In the genomic region with DNA sequence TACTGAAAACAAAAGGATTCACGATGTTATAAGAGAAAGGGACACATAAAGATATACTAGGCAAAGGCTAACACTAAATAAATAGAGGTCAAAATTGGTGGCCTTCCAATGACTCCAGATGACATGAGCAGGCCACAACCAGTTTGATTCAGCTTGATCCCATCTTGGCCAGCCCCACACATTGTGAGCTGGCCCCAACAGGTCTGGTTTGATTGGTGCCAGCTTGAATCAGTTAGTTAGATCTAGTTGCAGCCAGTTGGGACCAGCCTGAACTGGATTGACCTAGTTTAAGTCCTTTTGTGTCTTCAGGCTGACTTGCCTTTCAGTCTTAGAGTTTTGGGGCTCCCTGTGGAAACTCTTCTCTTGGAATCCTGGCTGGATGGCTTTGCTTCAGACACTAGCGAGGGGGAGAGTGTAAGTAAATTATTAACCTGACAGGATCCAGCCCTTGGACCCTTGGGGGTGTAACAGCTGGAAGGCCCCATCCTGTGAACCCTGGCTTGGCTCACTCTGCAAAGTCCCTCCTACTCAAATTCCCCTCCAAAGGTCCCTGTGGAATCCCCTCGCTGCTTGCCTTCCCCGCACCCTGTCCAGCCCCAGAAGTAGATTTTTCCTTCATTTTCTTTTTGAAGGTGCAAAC, we compare ENCODE assay signal across 2 cellular contexts.
A peak's percentile ranks its signal among the peaks of the same experiment; 100 is the strongest.
TF ChIP-seq lines count a peak whose summit lies in the region.

No MANE protein-coding gene starts in this region.

TF ChIP-seq in K562, 482 proteins besides CTCF, POLR2A, EP300 and RAD21:
- no peak for TF ChIP-seq E2F3 (CRISPR knock-in tag; IDR thresholded peaks at IDR 0.05)
- TF ChIP-seq MLLT1 (IDR thresholded peaks at IDR 0.05): no peak
- no peak for TF ChIP-seq GATAD2A (IDR thresholded peaks at IDR 0.05)
- no peak for TF ChIP-seq NR4A1 (CRISPR knock-in tag; IDR thresholded peaks at IDR 0.05)
- no peak for TF ChIP-seq NR4A1 (tag; IDR thresholded peaks at IDR 0.05)
- no peak for TF ChIP-seq ZNF586 (CRISPR knock-in tag; conservative IDR thresholded peaks at IDR 0.05)
- TF ChIP-seq NR2F6 (CRISPR knock-in tag; IDR thresholded peaks at IDR 0.05): no peak
- no peak for TF ChIP-seq PHF21A (IDR thresholded peaks at IDR 0.05; ENCODE audit: borderline replicate concordance, low read depth)
- TF ChIP-seq POLR2H (tag; IDR thresholded peaks at IDR 0.05; ENCODE audit: low read depth): no peak
- TF ChIP-seq KLF16 (IDR thresholded peaks at IDR 0.05): peak; percentile 90
- no peak for TF ChIP-seq XRCC4 (IDR thresholded peaks at IDR 0.05; ENCODE audit: extremely low read depth, insufficient read depth, insufficient read length)
- peak; percentile 66 to 78; a peak in 3 of 4 replicates for TF ChIP-seq TRIM24 (IDR thresholded peaks at IDR 0.05)

TF ChIP-seq in HepG2, 621 proteins besides CTCF, POLR2A, EP300 and RAD21 (continues in another document):
- TF ChIP-seq PRDM10 (CRISPR knock-in tag; IDR thresholded peaks at IDR 0.05; ENCODE audit: low read depth): peak; percentile 37; the same call in 1 of the 2 replicates
- TF ChIP-seq, protein P1, sequence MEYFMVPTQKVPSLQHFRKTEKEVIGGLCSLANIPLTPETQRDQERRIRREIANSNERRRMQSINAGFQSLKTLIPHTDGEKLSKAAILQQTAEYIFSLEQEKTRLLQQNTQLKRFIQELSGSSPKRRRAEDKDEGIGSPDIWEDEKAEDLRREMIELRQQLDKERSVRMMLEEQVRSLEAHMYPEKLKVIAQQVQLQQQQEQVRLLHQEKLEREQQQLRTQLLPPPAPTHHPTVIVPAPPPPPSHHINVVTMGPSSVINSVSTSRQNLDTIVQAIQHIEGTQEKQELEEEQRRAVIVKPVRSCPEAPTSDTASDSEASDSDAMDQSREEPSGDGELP (IDR thresholded peaks at IDR 0.05; ENCODE audit: borderline replicate concordance, low read depth): peak; percentile 93
- peak; percentile 67; the same call in 1 of the 2 replicates for TF ChIP-seq HNF4G (IDR thresholded peaks at IDR 0.05; ENCODE audit: borderline replicate concordance, low read depth, low read length)
- no peak for TF ChIP-seq HNF4G (CRISPR knock-in tag; IDR thresholded peaks at IDR 0.05; ENCODE audit: borderline replicate concordance, low read depth)
- 0 out of 2 replicates have a peak, but pooled peaks have one; percentile 38 for TF ChIP-seq PAX8 (CRISPR knock-in tag; IDR thresholded peaks at IDR 0.05; ENCODE audit: borderline replicate concordance)
- TF ChIP-seq FIP1L1 (IDR thresholded peaks at IDR 0.05; ENCODE audit: borderline replicate concordance, insufficient read depth, low read depth, low read length): no peak
- TF ChIP-seq HNF1A (IDR thresholded peaks at IDR 0.05; ENCODE audit: low read depth): peak; percentile 93
- peak; percentile 94 for TF ChIP-seq HNF1A (CRISPR knock-in tag; IDR thresholded peaks at IDR 0.05; ENCODE audit: borderline replicate concordance)
- TF ChIP-seq ZNF780A (CRISPR knock-in tag; IDR thresholded peaks at IDR 0.05): no peak
- TF ChIP-seq HNF4A (CRISPR knock-in tag; IDR thresholded peaks at IDR 0.05): peak; percentile 71
- peak; percentile 41; the same call in 1 of the 2 replicates for TF ChIP-seq HDAC1 (CRISPR knock-in tag; IDR thresholded peaks at IDR 0.05)
- TF ChIP-seq ZNF280B (CRISPR knock-in tag; IDR thresholded peaks at IDR 0.05; ENCODE audit: borderline replicate concordance): no peak
- no peak for TF ChIP-seq NKX3-1 (CRISPR knock-in tag; IDR thresholded peaks at IDR 0.05)
- TF ChIP-seq, protein P2, sequence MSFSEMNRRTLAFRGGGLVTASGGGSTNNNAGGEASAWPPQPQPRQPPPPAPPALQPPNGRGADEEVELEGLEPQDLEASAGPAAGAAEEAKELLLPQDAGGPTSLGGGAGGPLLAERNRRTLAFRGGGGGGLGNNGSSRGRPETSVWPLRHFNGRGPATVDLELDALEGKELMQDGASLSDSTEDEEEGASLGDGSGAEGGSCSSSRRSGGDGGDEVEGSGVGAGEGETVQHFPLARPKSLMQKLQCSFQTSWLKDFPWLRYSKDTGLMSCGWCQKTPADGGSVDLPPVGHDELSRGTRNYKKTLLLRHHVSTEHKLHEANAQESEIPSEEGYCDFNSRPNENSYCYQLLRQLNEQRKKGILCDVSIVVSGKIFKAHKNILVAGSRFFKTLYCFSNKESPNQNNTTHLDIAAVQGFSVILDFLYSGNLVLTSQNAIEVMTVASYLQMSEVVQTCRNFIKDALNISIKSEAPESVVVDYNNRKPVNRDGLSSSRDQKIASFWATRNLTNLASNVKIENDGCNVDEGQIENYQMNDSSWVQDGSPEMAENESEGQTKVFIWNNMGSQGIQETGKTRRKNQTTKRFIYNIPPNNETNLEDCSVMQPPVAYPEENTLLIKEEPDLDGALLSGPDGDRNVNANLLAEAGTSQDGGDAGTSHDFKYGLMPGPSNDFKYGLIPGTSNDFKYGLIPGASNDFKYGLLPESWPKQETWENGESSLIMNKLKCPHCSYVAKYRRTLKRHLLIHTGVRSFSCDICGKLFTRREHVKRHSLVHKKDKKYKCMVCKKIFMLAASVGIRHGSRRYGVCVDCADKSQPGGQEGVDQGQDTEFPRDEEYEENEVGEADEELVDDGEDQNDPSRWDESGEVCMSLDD (CRISPR knock-in tag; IDR thresholded peaks at IDR 0.05; ENCODE audit: borderline replicate concordance): peak; percentile 58; the same call in 1 of the 2 replicates
- TF ChIP-seq, protein P3, sequence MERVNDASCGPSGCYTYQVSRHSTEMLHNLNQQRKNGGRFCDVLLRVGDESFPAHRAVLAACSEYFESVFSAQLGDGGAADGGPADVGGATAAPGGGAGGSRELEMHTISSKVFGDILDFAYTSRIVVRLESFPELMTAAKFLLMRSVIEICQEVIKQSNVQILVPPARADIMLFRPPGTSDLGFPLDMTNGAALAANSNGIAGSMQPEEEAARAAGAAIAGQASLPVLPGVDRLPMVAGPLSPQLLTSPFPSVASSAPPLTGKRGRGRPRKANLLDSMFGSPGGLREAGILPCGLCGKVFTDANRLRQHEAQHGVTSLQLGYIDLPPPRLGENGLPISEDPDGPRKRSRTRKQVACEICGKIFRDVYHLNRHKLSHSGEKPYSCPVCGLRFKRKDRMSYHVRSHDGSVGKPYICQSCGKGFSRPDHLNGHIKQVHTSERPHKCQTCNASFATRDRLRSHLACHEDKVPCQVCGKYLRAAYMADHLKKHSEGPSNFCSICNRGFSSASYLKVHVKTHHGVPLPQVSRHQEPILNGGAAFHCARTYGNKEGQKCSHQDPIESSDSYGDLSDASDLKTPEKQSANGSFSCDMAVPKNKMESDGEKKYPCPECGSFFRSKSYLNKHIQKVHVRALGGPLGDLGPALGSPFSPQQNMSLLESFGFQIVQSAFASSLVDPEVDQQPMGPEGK (CRISPR knock-in tag; IDR thresholded peaks at IDR 0.05): peak; percentile 93
- TF ChIP-seq ZBTB42 (CRISPR knock-in tag; IDR thresholded peaks at IDR 0.05): peak; percentile 38; the same call in 1 of the 2 replicates
- TF ChIP-seq ZBTB7B (CRISPR knock-in tag; IDR thresholded peaks at IDR 0.05): 0 out of 2 replicates have a peak, but pooled peaks have one; percentile 45
- no peak for TF ChIP-seq ZNF326 (CRISPR knock-in tag; IDR thresholded peaks at IDR 0.05; ENCODE audit: borderline replicate concordance)
- 0 out of 2 replicates have a peak, but pooled peaks have one; percentile 34 for TF ChIP-seq ZNF740 (CRISPR knock-in tag; IDR thresholded peaks at IDR 0.05)
- TF ChIP-seq PAXIP1 (CRISPR knock-in tag; conservative IDR thresholded peaks at IDR 0.05): peak; percentile 81
- no peak for TF ChIP-seq ZFAT (CRISPR knock-in tag; conservative IDR thresholded peaks at IDR 0.05)
- TF ChIP-seq, protein P4, sequence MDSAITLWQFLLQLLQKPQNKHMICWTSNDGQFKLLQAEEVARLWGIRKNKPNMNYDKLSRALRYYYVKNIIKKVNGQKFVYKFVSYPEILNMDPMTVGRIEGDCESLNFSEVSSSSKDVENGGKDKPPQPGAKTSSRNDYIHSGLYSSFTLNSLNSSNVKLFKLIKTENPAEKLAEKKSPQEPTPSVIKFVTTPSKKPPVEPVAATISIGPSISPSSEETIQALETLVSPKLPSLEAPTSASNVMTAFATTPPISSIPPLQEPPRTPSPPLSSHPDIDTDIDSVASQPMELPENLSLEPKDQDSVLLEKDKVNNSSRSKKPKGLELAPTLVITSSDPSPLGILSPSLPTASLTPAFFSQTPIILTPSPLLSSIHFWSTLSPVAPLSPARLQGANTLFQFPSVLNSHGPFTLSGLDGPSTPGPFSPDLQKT (CRISPR knock-in tag; IDR thresholded peaks at IDR 0.05; ENCODE audit: borderline replicate concordance): no peak
